27 cellular contexts compared by ENCODE assay signal in genomic region chr1:94228640-94229375, GRCh38. TPM values are rescaled to one million over a fixed set of nuclear protein-coding genes. Genes with fewer than 3 reads are reported as not detected.
DNase-seq lines count a peak whose midpoint lies in the region; ATAC-seq and TF ChIP-seq lines count a peak whose summit lies in the region.
"Had no signal": no experiment of that assay in that cellular context is flagged by ENCODE, and none has a peak within 500 bp of the region (broad histone marks: within the 10 kb centered on the region; RNA-seq: fewer than 3 reads in every experiment).

No MANE protein-coding gene starts in this region.

- H2AK5ac ChIP-seq in IMR-90 (ENCODE audit: low read depth, low read length) = no peak overlapping the region

- no TSS peak for BruUV-seq in IMR-90 (replicated peaks; lab: Mats Ljungman, UMichigan)

- no peak overlapping the region for H2BK15ac ChIP-seq in IMR-90 (ENCODE audit: low read depth, low read length)

- H3K18ac ChIP-seq in IMR-90 (ENCODE audit: low read depth, low read length) = no peak overlapping the region

- peaks cover 32% of the 10 kb centered on the region for H3K27me3 Mint-ChIP-seq in activated CD4-positive, alpha-beta memory T cell treated with anti-CD3 and anti-CD28 coated beads, Interleukin-2, amount 10 ng/mL, durations not matched to agents 7 days and 5 days

- no peaks in the 10 kb centered on the region for H3K9me1 ChIP-seq in IMR-90 (ENCODE audit: insufficient read depth, low read length)

- dilution Hi-C loops in IMR-90 (cut with HindIII; ENCODE audit: low sequenced_read_pairs, unreplicated experiment) = no loop called here

- no peak overlapping the region for H3K27ac Mint-ChIP-seq in activated CD4-positive, alpha-beta memory T cell treated with anti-CD3 and anti-CD28 coated beads, Interleukin-2, amount 10 ng/mL, durations not matched to agents 7 days and 5 days
- H3K27ac Mint-ChIP-seq: activated CD8-positive, alpha-beta T cell treated with anti-CD3 and anti-CD28 coated beads for 36 hours; CD4-positive, alpha-beta T cell; T-helper 2 cell treated with Interferon-gamma antibody and Interleukin-4, amounts not matched to agents 5 μg/mL and 100 μg/mL, for 36 hours had no signal

- DNase-seq in IMR-90 = no peak
- DNase-seq in brain microvascular endothelial cell = no peak
- DNase-seq in left ventricle myocardium inferior = no peak
- no peak for DNase-seq in sciatic nerve (ENCODE audit: low spot score)
- DNase-seq in NCI-H510A (lab: John Stamatoyannopoulos, UW) = no peak
- DNase-seq in EL = no peak
- no peak for DNase-seq in activated CD4-positive, alpha-beta memory T cell treated with anti-CD3 and anti-CD28 coated beads, Interleukin-2, amount 10 ng/mL, durations not matched to agents 7 days and 5 days
- DNase-seq: activated CD4-positive, CD25-positive, alpha-beta regulatory T cell; activated CD8-positive, alpha-beta T cell treated with anti-CD3 and anti-CD28 coated beads for 36 hours; activated naive CD4-positive, alpha-beta T cell; activated T-cell treated with anti-CD3 and anti-CD28 coated beads, Interleukin-2, amount 50 U/mL, for 1 hour; aorta; CD4-positive, alpha-beta T cell; cerebellar nuclear complex; effector CD8-positive, alpha-beta T cell; GF-D8; hippocampal formation; KBM-7; NCI-H2081 treated with DMSO at 0.1 percent for 48 hours; NCI-H446 treated with DMSO at 0.1 percent for 48 hours; occipital lobe; SK-N-SH; stimulated activated CD4-positive, alpha-beta T cell treated with anti-CD3 and anti-CD28 coated beads, Interleukin-2, amount 100 ng/mL, for 24 hours; stimulated activated naive CD4-positive, alpha-beta T cell had no signal

- H3K79me1 ChIP-seq in IMR-90 (ENCODE audit: low read depth in 1 of 2, low read length in 2 of 2) = peaks cover 4 to 25% of the 10 kb centered on the region in 2 experiments; a peak in 3 of 4 replicates

- H3K4ac ChIP-seq in IMR-90 (ENCODE audit: low read depth, low read length) = no peak overlapping the region

- POLR2A ChIA-PET in IMR-90 (lab: Charles Lee; ENCODE audit: unreplicated experiment) = interaction anchor here (0.6 kb wide), 1 partner anchor 206 kb away, joined by 3 read pairs; no protein-coding TSS in a partner anchor
- POLR2A ChIA-PET in activated CD4-positive, alpha-beta memory T cell treated with anti-CD3 and anti-CD28 coated beads, Interleukin-2, amount 10 ng/mL, durations not matched to agents 7 days and 5 days (lab: Charles Lee) = no interaction called here

- H3K4me1 ChIP-seq in IMR-90 (ENCODE audit: control insufficient read depth, insufficient read depth, low read length) (no peaks in the 10 kb centered on the region), left ventricle myocardium inferior (peaks cover 100% of the 10 kb centered on the region)

- WGBS in IMR-90 (ENCODE audit: extremely low coverage in 2 of 2, insufficient read length in 1 of 2), 2 experiments = no CpG with 5 or more reads among the region's 4 CpGs

- no peaks in the 10 kb centered on the region for H3K36me3 ChIP-seq in IMR-90 (ENCODE audit: control insufficient read depth, insufficient read depth, low read length)
- peaks cover 6% of the 10 kb centered on the region for H3K36me3 ChIP-seq in brain microvascular endothelial cell (replicated peaks)
- H3K36me3 ChIP-seq in left ventricle myocardium inferior = no peaks in the 10 kb centered on the region
- H3K36me3 ChIP-seq: tibial nerve had no signal

- H2BK20ac ChIP-seq in IMR-90 (ENCODE audit: low read depth, low read length) = no peak overlapping the region

- H2AK9ac ChIP-seq in IMR-90 (replicated peaks; ENCODE audit: low read depth, low read length, poor library complexity) = no peak overlapping the region

- no peak overlapping the region for H3K14ac ChIP-seq in IMR-90 (replicated peaks; ENCODE audit: low read depth, low read length)

- H3K9ac ChIP-seq in IMR-90 (ENCODE audit: low read depth, low read length) = no peak overlapping the region
- H3K9ac ChIP-seq: SK-N-SH had no signal

- no peaks in the 10 kb centered on the region for H3K4me1 Mint-ChIP-seq in activated CD4-positive, alpha-beta memory T cell treated with anti-CD3 and anti-CD28 coated beads, Interleukin-2, amount 10 ng/mL, durations not matched to agents 7 days and 5 days

- no peak overlapping the region for H3K23ac ChIP-seq in IMR-90 (ENCODE audit: low read depth, low read length)

- no peak for TF ChIP-seq RAD21 in IMR-90 (IDR thresholded peaks at IDR 0.05; ENCODE audit: low read length)

- H3K36me3 Mint-ChIP-seq in activated CD4-positive, alpha-beta memory T cell treated with anti-CD3 and anti-CD28 coated beads, Interleukin-2, amount 10 ng/mL, durations not matched to agents 7 days and 5 days (ENCODE audit: low read depth) = no peaks in the 10 kb centered on the region

- CTCF ChIA-PET in IMR-90 (lab: Yijun Ruan, JAX) = interaction anchor here (0.7 to 1.1 kb wide), 3 partner anchors 102 to 167 kb away, joined by 3 to 4 read pairs (median 3); no protein-coding TSS in a partner anchor
- CTCF ChIA-PET in activated CD4-positive, alpha-beta memory T cell treated with anti-CD3 and anti-CD28 coated beads, Interleukin-2, amount 10 ng/mL, durations not matched to agents 7 days and 5 days (lab: Charles Lee) = no interaction called here

- no peak overlapping the region for H4K91ac ChIP-seq in IMR-90 (ENCODE audit: insufficient read depth, low read depth, low read length)

- H3K4me3 ChIP-seq in IMR-90 (ENCODE audit: insufficient read depth, low read depth, low read length) (no peak overlapping the region), brain microvascular endothelial cell (ENCODE audit: low read depth, low read length) (no peak overlapping the region), left ventricle myocardium inferior (no peak overlapping the region)
- H3K4me3 ChIP-seq: tibial nerve had no signal

- no peak for TF ChIP-seq CTCF in IMR-90 (conservative IDR thresholded peaks at IDR 0.05; ENCODE audit: low read depth, low read length)
- TF ChIP-seq CTCF in brain microvascular endothelial cell (IDR thresholded peaks at IDR 0.05; ENCODE audit: low read depth, low read length, missing control alignments) = no peak
- TF ChIP-seq CTCF in left ventricle myocardium inferior (IDR thresholded peaks at IDR 0.05; ENCODE audit: borderline replicate concordance) = no peak

- H3K27me3 ChIP-seq in IMR-90 (ENCODE audit: control insufficient read depth, insufficient read depth, low read length) (no peaks in the 10 kb centered on the region), brain microvascular endothelial cell (replicated peaks) (no peaks in the 10 kb centered on the region), left ventricle myocardium inferior (ENCODE audit: low read depth) (no peaks in the 10 kb centered on the region)
- H3K27me3 ChIP-seq: tibial nerve had no signal

- H4K5ac ChIP-seq in IMR-90 (ENCODE audit: low read depth, low read length) = no peak overlapping the region

- H3K27ac ChIP-seq in IMR-90 (ENCODE audit: insufficient read depth, low read length) (no peak overlapping the region), brain microvascular endothelial cell (peak overlapping the region; percentile 1), left ventricle myocardium inferior (replicated peaks) (peak overlapping the region; percentile 12)

- H3K9me3 ChIP-seq in IMR-90 (ENCODE audit: control insufficient read depth, insufficient read depth, low read length) (no peaks in the 10 kb centered on the region), left ventricle myocardium inferior (replicated peaks) (no peaks in the 10 kb centered on the region)
- H3K9me3 ChIP-seq: SK-N-SH, tibial nerve had no signal

- TF ChIP-seq POLR2A in IMR-90 (IDR thresholded peaks at IDR 0.05; ENCODE audit: low read depth, low read length) = no peak

- intact Hi-C loops in IMR-90 (cut with micrococcal nuclease) (no loop called here), left ventricle myocardium inferior (cut with micrococcal nuclease) (no loop called here), sciatic nerve (cut with DNase I) (no loop called here)

- in situ Hi-C loops in IMR-90 (cut with MboI; ENCODE audit: low sequenced_read_pairs) (no loop called here), brain microvascular endothelial cell (cut with HindIII; ENCODE audit: low pct_ligation_motif_present, low sequenced_read_pairs) (loop anchor here (25.0 kb wide), 1 partner anchor 108 kb away; no protein-coding TSS in a partner anchor)

- ATAC-seq in IMR-90 (ENCODE audit: low read depth) (no peak), sciatic nerve (peak; percentile 65), GM21390 (IDR thresholded peaks at IDR 0.05; ENCODE audit: unreplicated experiment) (no peak)
- ATAC-seq: activated CD8-positive, alpha-beta T cell treated with anti-CD3 and anti-CD28 coated beads for 36 hours had no signal

- H3K4me3 Mint-ChIP-seq in activated CD4-positive, alpha-beta memory T cell treated with anti-CD3 and anti-CD28 coated beads, Interleukin-2, amount 10 ng/mL, durations not matched to agents 7 days and 5 days = no peak overlapping the region
- H3K4me3 Mint-ChIP-seq: activated CD8-positive, alpha-beta T cell treated with anti-CD3 and anti-CD28 coated beads for 36 hours; CD4-positive, alpha-beta T cell; T-helper 2 cell treated with Interferon-gamma antibody and Interleukin-4, amounts not matched to agents 5 μg/mL and 100 μg/mL, for 36 hours had no signal

- no peak overlapping the region for H2AFZ ChIP-seq in IMR-90 (replicated peaks; ENCODE audit: low read length, poor library complexity)

- no peaks in the 10 kb centered on the region for H4K20me1 ChIP-seq in IMR-90 (ENCODE audit: insufficient read depth, low read length)

- H2BK120ac ChIP-seq in IMR-90 (ENCODE audit: low read depth, low read length) = no peak overlapping the region

- H4K8ac ChIP-seq in IMR-90 (ENCODE audit: low read depth in 2 of 2, low read length in 2 of 2) = no peak overlapping the region; a peak in 1 of 4 replicates

- H3K4me2 ChIP-seq in IMR-90 (ENCODE audit: low read depth, low read length) = no peak overlapping the region
- H3K4me2 ChIP-seq: SK-N-SH had no signal

- H3K9me3 Mint-ChIP-seq in activated CD4-positive, alpha-beta memory T cell treated with anti-CD3 and anti-CD28 coated beads, Interleukin-2, amount 10 ng/mL, durations not matched to agents 7 days and 5 days = no peaks in the 10 kb centered on the region
- H3K9me3 Mint-ChIP-seq: activated CD8-positive, alpha-beta T cell treated with anti-CD3 and anti-CD28 coated beads for 36 hours; T-helper 2 cell treated with Interferon-gamma antibody and Interleukin-4, amounts not matched to agents 5 μg/mL and 100 μg/mL, for 36 hours had no signal

- H2BK5ac ChIP-seq in IMR-90 (ENCODE audit: low read depth, low read length, poor library complexity, severe bottlenecking) = no peak overlapping the region

- no peak overlapping the region for H3K56ac ChIP-seq in IMR-90 (ENCODE audit: extremely low read depth, insufficient read depth, low read length)

TF ChIP-seq in IMR-90, 13 proteins besides CTCF, POLR2A, EP300 and RAD21 (continues in another document):
- TF ChIP-seq CEBPB (IDR thresholded peaks at IDR 0.05; ENCODE audit: low read depth, low read length) = 0 out of 2 replicates have a peak, but pooled peaks have one; percentile 2

RNA-seq across cellular contexts. Expression of gene ARHGAP29, which starts 8.6 kb away (rescaled TPM):
- 30.3 and 45.3 TPM in 2 replicates for total RNA-seq in IMR-90 (2012; rRNA removed)
- polyA plus RNA-seq in IMR-90 (2012; rRNA removed) = 15.9 and 19.1 TPM in 2 replicates
- polyA plus RNA-seq in IMR-90 (2012; cell fraction: cytosol; rRNA removed) = 3.7 and 4.2 TPM in 2 replicates
- 8.5 and 39.9 TPM in 2 replicates for polyA plus RNA-seq in IMR-90 (2012; cell fraction: nucleus; rRNA removed; ENCODE audit: low replicate concordance)
- total RNA-seq in left ventricle myocardium inferior = 26.5 TPM
- total RNA-seq in sciatic nerve = 67.2 TPM
- total RNA-seq in activated CD4-positive, alpha-beta memory T cell treated with anti-CD3 and anti-CD28 coated beads, Interleukin-2, amount 10 ng/mL, durations not matched to agents 7 days and 5 days = under 1 TPM in 1 of 2 experiments, not detected in 1; 0.05 TPM
- total RNA-seq: activated CD8-positive, alpha-beta T cell treated with anti-CD3 and anti-CD28 coated beads for 36 hours; CD4-positive, alpha-beta T cell had no signal

Comparison
In these comparisons a context has a peak if more than half of its experiments do, and no peak if none do; other contexts are left out.
1. RNA of gene ARHGAP29, which starts 8.6 kb away (total RNA-seq): 67.2 TPM in sciatic nerve (single experiment), 30.3 to 45.3 TPM in IMR-90 and 26.5 TPM in left ventricle myocardium inferior (single experiment); 0.05 TPM in activated CD4-positive, alpha-beta memory T cell treated with anti-CD3 and anti-CD28 coated beads, Interleukin-2, amount 10 ng/mL, durations not matched to agents 7 days and 5 days; every median in the first group is over 10 times any median in the second.